In the genomic region with DNA sequence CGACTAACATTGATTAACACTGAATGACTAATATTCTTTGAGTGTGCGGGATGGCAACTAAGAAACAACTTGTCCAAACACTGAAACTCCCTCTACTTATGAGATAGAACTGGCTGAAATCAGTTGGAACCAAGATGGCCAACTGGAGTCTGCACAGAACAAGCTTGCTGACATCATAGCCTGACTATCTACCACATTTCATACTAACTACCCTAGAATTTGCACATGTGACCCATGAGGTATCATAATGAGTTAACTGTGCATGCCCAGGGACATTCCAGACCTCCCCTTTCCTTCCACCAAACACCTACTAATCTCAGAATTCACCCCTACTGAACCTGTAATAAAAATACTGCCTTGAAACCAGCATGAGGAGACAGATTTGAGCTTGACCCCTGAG, we compare ENCODE assay signal across 12 cellular contexts. TPM values are rescaled to one million over a fixed set of nuclear protein-coding genes. Genes with fewer than 3 reads are reported as not detected.
DNase-seq lines count a peak whose midpoint lies in the region; ATAC-seq lines count a peak whose summit lies in the region.
"Had no signal": no experiment of that assay in that cellular context is flagged by ENCODE, and none has a peak within 500 bp of the region (broad histone marks: within the 10 kb centered on the region; RNA-seq: fewer than 3 reads in every experiment).

No MANE protein-coding gene starts in this region.

- H3K27me3 Mint-ChIP-seq in activated T-cell treated with anti-CD3 and anti-CD28 coated beads, Interleukin-2, amount 50 U/mL, for 24 hours: no peaks in the 10 kb centered on the region

- peak; percentile 76 for ATAC-seq in HG02588 (IDR thresholded peaks at IDR 0.05; ENCODE audit: unreplicated experiment)
- no peak for ATAC-seq in HG03108 (IDR thresholded peaks at IDR 0.05; ENCODE audit: unreplicated experiment)
- ATAC-seq: body of pancreas, Right ventricle myocardium inferior had no signal

- peaks cover 76% of the 10 kb centered on the region for H3K4me1 Mint-ChIP-seq in activated T-cell treated with anti-CD3 and anti-CD28 coated beads, Interleukin-2, amount 50 U/mL, for 24 hours (ENCODE audit: low read depth)

- no peak overlapping the region for H3K4me3 Mint-ChIP-seq in activated T-cell treated with anti-CD3 and anti-CD28 coated beads, Interleukin-2, amount 50 U/mL, for 24 hours

- H3K9me3 Mint-ChIP-seq in activated T-cell treated with anti-CD3 and anti-CD28 coated beads, Interleukin-2, amount 50 U/mL, for 24 hours: no peaks in the 10 kb centered on the region

- peaks cover 84% of the 10 kb centered on the region for H3K36me3 Mint-ChIP-seq in activated T-cell treated with anti-CD3 and anti-CD28 coated beads, Interleukin-2, amount 50 U/mL, for 24 hours (ENCODE audit: low read depth)

- peak overlapping the region; percentile 83 for H3K27ac Mint-ChIP-seq in activated T-cell treated with anti-CD3 and anti-CD28 coated beads, Interleukin-2, amount 50 U/mL, for 24 hours

- no peak for DNase-seq in activated T-cell treated with anti-CD3 and anti-CD28 coated beads, Interleukin-2, amount 50 U/mL, for 24 hours
- no peak for DNase-seq in activated T-cell treated with anti-CD3 and anti-CD28 coated beads, Interleukin-2, amount 50 U/mL, for 48 hours
- DNase-seq in LHCN-M2 (ENCODE audit: low read depth) (peak; percentile 2), kidney tubule cell (ENCODE audit: low spot score) (peak; percentile 68), NCI-H1092 (lab: John Stamatoyannopoulos, UW) (no peak), inferior parietal cortex (ENCODE audit: extremely low spot score) (no peak)
- DNase-seq: activated CD4-positive, alpha-beta T cell treated with anti-CD3 and anti-CD28 coated beads for 4 hours; body of pancreas; NCI-H446 treated with DMSO at 0.1 percent for 48 hours had no signal

RNA-seq across cellular contexts. Expression of gene PHIP, which starts 43.2 kb away (rescaled TPM):
- 20.1 and 23.7 TPM in 2 replicates for total RNA-seq in LHCN-M2 (2014; rRNA removed)
- 3.4 TPM for polyA plus RNA-seq in LHCN-M2 (2012)

Comparison
In these comparisons a context has a peak if more than half of its experiments do, and no peak if none do; other contexts are left out.
1. DNase-seq: peak in LHCN-M2 (single experiment) and kidney tubule cell (single experiment); none in activated T-cell treated with anti-CD3 and anti-CD28 coated beads, Interleukin-2, amount 50 U/mL, for 24 hours (single experiment), activated T-cell treated with anti-CD3 and anti-CD28 coated beads, Interleukin-2, amount 50 U/mL, for 48 hours (0 of 2), NCI-H1092 (single experiment) and inferior parietal cortex (single experiment).